6 cellular contexts compared by ENCODE assay signal in the genomic region with DNA sequence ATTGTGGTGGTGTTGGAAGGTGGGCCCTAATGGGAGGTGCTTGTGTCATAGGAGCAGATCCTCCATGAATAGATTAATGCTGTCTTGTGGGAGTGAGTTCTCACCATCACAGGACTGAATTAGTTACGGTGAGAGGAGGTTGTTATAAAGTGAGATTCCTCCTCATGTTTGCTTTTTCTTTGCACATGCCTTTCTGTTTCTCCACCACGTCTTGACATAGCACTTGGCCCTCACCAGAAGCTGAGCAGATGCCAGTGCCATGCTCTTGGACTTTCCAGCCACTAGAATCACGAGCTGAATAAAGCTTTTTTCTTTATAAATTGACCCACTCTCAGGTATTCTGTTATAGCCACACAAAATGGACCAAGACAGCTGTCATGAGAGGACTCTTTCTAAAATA.
"Had no signal": no experiment of that assay in that cellular context is flagged by ENCODE, and none has a peak within 500 bp of the region (broad histone marks: within the 10 kb centered on the region; RNA-seq: fewer than 3 reads in every experiment).

No MANE protein-coding gene starts in this region.

- H3K4me3 Mint-ChIP-seq: GM23338, H9 had no signal

- H3K27ac ChIP-seq: HL-60 had no signal

- DNase-seq: H9, HCEC 1CT, IMR-90 had no signal

- ATAC-seq: GM23338, K562 had no signal

- H3K27ac Mint-ChIP-seq: GM23338, H9 had no signal

- H3K4me3 ChIP-seq: GM23338, K562 had no signal
